In genomic region chr12:127966331-127966730, GRCh38 we compare ENCODE assay signal across 33 cellular contexts.
"Had no signal": no experiment of that assay in that cellular context is flagged by ENCODE, and none has a peak within 500 bp of the region (broad histone marks: within the 10 kb centered on the region; RNA-seq: fewer than 3 reads in every experiment).

No MANE protein-coding gene starts in this region.

- H3K4me1 ChIP-seq: adrenal gland, ascending aorta, body of pancreas, breast epithelium had no signal

- H3K4me3 ChIP-seq: adrenal gland, ascending aorta, body of pancreas, breast epithelium, cardiac muscle cell had no signal

- DNase-seq: activated effector memory CD4-positive, alpha-beta T cell treated with anti-CD3 and anti-CD28 coated beads, Interleukin-2, amount 50 U/mL, for 16 hours; activated effector memory CD4-positive, alpha-beta T cell treated with Interleukin-2 at 50 U/mL for 16 hours; activated gamma-delta T cell; activated gamma-delta T cell treated with Interleukin-2 at 50 U/mL for 16 hours; activated naive CD4-positive, alpha-beta T cell; activated naive CD4-positive, alpha-beta T cell treated with anti-CD3 and anti-CD28 coated beads for 36 hours; activated naive CD4-positive, alpha-beta T cell treated with anti-CD3 and anti-CD28 coated beads, Interleukin-2, amount 10 ng/mL, durations not matched to agents 7 days and 5 days; activated naive CD4-positive, alpha-beta T cell treated with anti-CD3 and anti-CD28 coated beads, Interleukin-2, amount 50 U/mL, for 16 hours; activated naive CD4-positive, alpha-beta T cell treated with Interleukin-2 at 50 U/mL for 16 hours; activated naive CD8-positive, alpha-beta T cell treated with anti-CD3 and anti-CD28 coated beads for 36 hours; activated naive CD8-positive, alpha-beta T cell treated with anti-CD3 and anti-CD28 coated beads, Interleukin-2, amount 10 ng/mL, durations not matched to agents 7 days and 5 days; activated naive CD8-positive, alpha-beta T cell treated with anti-CD3 and anti-CD28 coated beads, Interleukin-2, amount 50 U/mL, for 24 hours; activated T-cell treated with anti-CD3 and anti-CD28 coated beads, Interleukin-2, amount 50 U/mL, for 24 hours; activated T-cell treated with anti-CD3 and anti-CD28 coated beads, Interleukin-2, amount 50 U/mL, for 4 hours; activated T-cell treated with anti-CD3 and anti-CD28 coated beads, Interleukin-2, amount 50 U/mL, for 48 hours; activated T-cell treated with anti-CD3 and anti-CD28 coated beads, Interleukin-2, amount 50 U/mL, for 72 hours; adrenal gland; amniotic stem cell; amygdala; anterior cingulate cortex; aorta; body of pancreas; brain microvascular endothelial cell; caudate nucleus; central memory CD4-positive, alpha-beta T cell; cerebellar nuclear complex had no signal

- H3K36me3 ChIP-seq: adrenal gland, ascending aorta, brain microvascular endothelial cell, breast epithelium, cardiac muscle cell had no signal

- FAIRE-seq: astrocyte, bronchial epithelial cell had no signal

- ATAC-seq: activated naive CD4-positive, alpha-beta T cell treated with anti-CD3 and anti-CD28 coated beads, Interleukin-2, amount 50 U/mL, for 72 hours; activated naive CD8-positive, alpha-beta T cell treated with anti-CD3 and anti-CD28 coated beads, Interleukin-2, amount 50 U/mL, for 24 hours; activated T-cell treated with anti-CD3 and anti-CD28 coated beads, Interleukin-2, amount 50 U/mL, for 4 hours; activated T-cell treated with anti-CD3 and anti-CD28 coated beads, Interleukin-2, amount 50 U/mL, for 72 hours; activated T-helper 17 cell treated with anti-CD3 and anti-CD28 coated beads, Interleukin-2, amount 50 U/mL, for 72 hours; body of pancreas had no signal

- H3K9me3 ChIP-seq: adrenal gland, ascending aorta, body of pancreas had no signal

- H3K27me3 ChIP-seq: adrenal gland, ascending aorta, body of pancreas, brain microvascular endothelial cell, breast epithelium, cardiac muscle cell had no signal

- H3K27ac ChIP-seq: adrenal gland, ascending aorta, body of pancreas, brain microvascular endothelial cell, breast epithelium, cardiac muscle cell had no signal
